18 cellular contexts compared by ENCODE assay signal in genomic region chr1:212692774-212693644, GRCh38. TPM values are rescaled to one million over a fixed set of nuclear protein-coding genes. Genes with fewer than 3 reads are reported as not detected.
DNase-seq lines count a peak whose midpoint lies in the region; ATAC-seq and TF ChIP-seq lines count a peak whose summit lies in the region.
"Had no signal": no experiment of that assay in that cellular context is flagged by ENCODE, and none has a peak within 500 bp of the region (broad histone marks: within the 10 kb centered on the region; RNA-seq: fewer than 3 reads in every experiment).

No MANE protein-coding gene starts in this region.

- WGBS in spleen, 5 donors: 91 to 94% (median 92%) methylated on average over 9 of the region's 9 CpGs

- H3K36me3 Mint-ChIP-seq in WTC11: no peaks in the 10 kb centered on the region
- H3K36me3 Mint-ChIP-seq in activated naive CD4-positive, alpha-beta T cell treated with anti-CD3 and anti-CD28 coated beads for 36 hours (ENCODE audit: low read depth): peaks cover 10% of the 10 kb centered on the region

- POLR2A ChIA-PET in HEK293T (lab: Yijun Ruan, JAX): no interaction called here
- POLR2A ChIA-PET in WTC11 (lab: Charles Lee): interaction anchor here (0.6 kb wide), 1 partner anchor 138 kb away, joined by 4 read pairs; no protein-coding TSS in a partner anchor

- peaks cover 0 to 14% (median 0%) of the 10 kb centered on the region in 6 donors for H3K36me3 ChIP-seq in spleen
- H3K36me3 ChIP-seq: esophagus muscularis mucosa had no signal

- H3K4me3 ChIP-seq in spleen: no peak overlapping the region
- H3K4me3 ChIP-seq: esophagus muscularis mucosa, psoas muscle had no signal

- H3K27me3 Mint-ChIP-seq in WTC11 (ENCODE audit: low read depth): peaks cover 24% of the 10 kb centered on the region
- peaks cover 2% of the 10 kb centered on the region for H3K27me3 Mint-ChIP-seq in activated naive CD4-positive, alpha-beta T cell treated with anti-CD3 and anti-CD28 coated beads for 36 hours (ENCODE audit: low read depth)
- H3K27me3 Mint-ChIP-seq: stimulated activated naive CD8-positive, alpha-beta T cell treated with anti-CD3 and anti-CD28 coated beads, Interleukin-15, amount 100 ng/mL, for 72 hours had no signal

- TF ChIP-seq POLR2A in spleen (IDR thresholded peaks at IDR 0.05): no peak

- peaks cover 10% of the 10 kb centered on the region for H3K4me1 Mint-ChIP-seq in WTC11
- H3K4me1 Mint-ChIP-seq in activated naive CD4-positive, alpha-beta T cell treated with anti-CD3 and anti-CD28 coated beads for 36 hours (ENCODE audit: low read depth): peaks cover 12% of the 10 kb centered on the region

- H3K9me3 Mint-ChIP-seq in WTC11: no peaks in the 10 kb centered on the region
- no peaks in the 10 kb centered on the region for H3K9me3 Mint-ChIP-seq in activated naive CD4-positive, alpha-beta T cell treated with anti-CD3 and anti-CD28 coated beads for 36 hours
- H3K9me3 Mint-ChIP-seq: activated B cell treated with CpG ODN at 0.5 μM for 24 hours; dendritic cell treated with granulocyte-macrophage colony-stimulating factor and Interleukin-4, amounts not matched to agents 40 ng/mL and 50 ng/mL, for 4 days; naive thymus-derived CD4-positive, alpha-beta T cell; stimulated activated naive CD8-positive, alpha-beta T cell treated with anti-CD3 and anti-CD28 coated beads, Interleukin-15, amount 100 ng/mL, for 72 hours had no signal

- H3K4me3 Mint-ChIP-seq in WTC11: no peak overlapping the region
- H3K4me3 Mint-ChIP-seq in activated naive CD4-positive, alpha-beta T cell treated with anti-CD3 and anti-CD28 coated beads for 36 hours: no peak overlapping the region
- H3K4me3 Mint-ChIP-seq: activated B cell treated with CpG ODN at 0.5 μM for 24 hours; dendritic cell treated with granulocyte-macrophage colony-stimulating factor and Interleukin-4, amounts not matched to agents 40 ng/mL and 50 ng/mL, for 4 days; naive thymus-derived CD4-positive, alpha-beta T cell had no signal

- H3K4me1 ChIP-seq in foreskin keratinocyte (no peaks in the 10 kb centered on the region), spleen (peaks cover 1 to 25% (median 7%) of the 10 kb centered on the region in 6 donors)
- H3K4me1 ChIP-seq: esophagus muscularis mucosa, psoas muscle had no signal

- CTCF ChIA-PET in HEK293T (lab: Yijun Ruan, JAX) (no interaction called here), WTC11 (lab: Charles Lee) (interaction anchor here (1.6 to 2.8 kb wide), 3 partner anchors 8 to 216 kb away, joined by 3 to 14 read pairs (median 6); no protein-coding TSS in a partner anchor)
- CTCF ChIA-PET in activated naive CD4-positive, alpha-beta T cell treated with anti-CD3 and anti-CD28 coated beads for 36 hours (lab: Charles Lee): interaction anchor here (2.4 kb wide), 1 partner anchor 28 kb away, joined by 5 read pairs; no protein-coding TSS in a partner anchor

- ATAC-seq in WTC11 (peak; percentile 55; the same call in 1 of the 2 replicates), foreskin keratinocyte (peak; percentile 94)
- ATAC-seq: naive thymus-derived CD4-positive, alpha-beta T cell; Panc1; psoas muscle; stimulated activated naive CD8-positive, alpha-beta T cell treated with anti-CD3 and anti-CD28 coated beads, Interleukin-15, amount 100 ng/mL, for 72 hours had no signal

- peak; percentile 85 for DNase-seq in AG08395 (ENCODE audit: low spot score)
- peak; percentile 6 for DNase-seq in HEK293T (ENCODE audit: extremely low spot score)
- DNase-seq in WTC11 (ENCODE audit: low spot score): no peak
- DNase-seq in foreskin keratinocyte: peak; percentile 35 to 81
- no peak for DNase-seq in ureter (ENCODE audit: low spot score)
- DNase-seq in spleen: no peak
- DNase-seq in activated naive CD4-positive, alpha-beta T cell treated with anti-CD3 and anti-CD28 coated beads for 36 hours: no peak
- DNase-seq in GM10266 (ENCODE audit: extremely low spot score): no peak
- DNase-seq: activated B cell treated with CpG ODN at 0.5 μM for 24 hours; activated naive CD4-positive, alpha-beta T cell; naive thymus-derived CD4-positive, alpha-beta T cell; NCI-H1930; NCI-H510A treated with DMSO at 0.1 percent for 48 hours; psoas muscle; stimulated activated naive CD8-positive, alpha-beta T cell treated with anti-CD3 and anti-CD28 coated beads, Interleukin-15, amount 100 ng/mL, for 72 hours had no signal

- H3K27me3 ChIP-seq in foreskin keratinocyte: peaks cover 79% of the 10 kb centered on the region
- peaks cover 0 to 9% (median 0%) of the 10 kb centered on the region in 7 donors for H3K27me3 ChIP-seq in spleen (replicated peaks in 1 of 7)
- H3K27me3 ChIP-seq: esophagus muscularis mucosa had no signal

- intact Hi-C loops in spleen (cut with DNase I; ENCODE audit: low total_unique reads): no loop called here
- intact Hi-C loops in activated naive CD4-positive, alpha-beta T cell treated with anti-CD3 and anti-CD28 coated beads for 36 hours (cut with micrococcal nuclease): no loop called here

- no peak overlapping the region for H3K27ac Mint-ChIP-seq in WTC11
- H3K27ac Mint-ChIP-seq in activated naive CD4-positive, alpha-beta T cell treated with anti-CD3 and anti-CD28 coated beads for 36 hours: no peak overlapping the region
- H3K27ac Mint-ChIP-seq: activated B cell treated with CpG ODN at 0.5 μM for 24 hours; dendritic cell treated with granulocyte-macrophage colony-stimulating factor and Interleukin-4, amounts not matched to agents 40 ng/mL and 50 ng/mL, for 4 days had no signal

- TF ChIP-seq CTCF in WTC11 (IDR thresholded peaks at IDR 0.05) (no peak), foreskin keratinocyte (conservative IDR thresholded peaks at IDR 0.05) (no peak), spleen (IDR thresholded peaks at IDR 0.05 in 8 of 11, conservative IDR thresholded peaks at IDR 0.05 in 3 of 11) (no peak), GM10266 (IDR thresholded peaks at IDR 0.05; ENCODE audit: control insufficient read depth, insufficient read depth, low read depth, missing control alignments) (no peak)

- H3K27ac ChIP-seq in foreskin keratinocyte: no peak overlapping the region
- H3K27ac ChIP-seq in spleen: no peak overlapping the region
- H3K27ac ChIP-seq: esophagus muscularis mucosa, psoas muscle had no signal

- H3K9me3 ChIP-seq in spleen: no peaks in the 10 kb centered on the region
- H3K9me3 ChIP-seq: esophagus muscularis mucosa, psoas muscle had no signal

TF ChIP-seq in HEK293T, 16 proteins besides CTCF, POLR2A, EP300 and RAD21 (continues in another document):
- no peak for TF ChIP-seq ZNF384 (IDR thresholded peaks at IDR 0.05)
- no peak for TF ChIP-seq FOXK2 (IDR thresholded peaks at IDR 0.05)
- no peak for TF ChIP-seq FOXM1 (IDR thresholded peaks at IDR 0.05; ENCODE audit: borderline replicate concordance)
- no peak for TF ChIP-seq PKNOX1 (IDR thresholded peaks at IDR 0.05)
- TF ChIP-seq NFRKB (IDR thresholded peaks at IDR 0.05): no peak
- TF ChIP-seq ARNT (IDR thresholded peaks at IDR 0.05): no peak
- no peak for TF ChIP-seq TARDBP (IDR thresholded peaks at IDR 0.05)
- no peak for TF ChIP-seq SP1 (IDR thresholded peaks at IDR 0.05)
- TF ChIP-seq L3MBTL2 (conservative IDR thresholded peaks at IDR 0.05): no peak
- TF ChIP-seq SUZ12 (IDR thresholded peaks at IDR 0.05): no peak
- TF ChIP-seq HDGF (IDR thresholded peaks at IDR 0.05; ENCODE audit: borderline replicate concordance): no peak
- TF ChIP-seq LEF1 (IDR thresholded peaks at IDR 0.05; ENCODE audit: borderline replicate concordance): no peak
- TF ChIP-seq BHLHE40 (IDR thresholded peaks at IDR 0.05; ENCODE audit: borderline replicate concordance): no peak
- TF ChIP-seq FOXA1 (IDR thresholded peaks at IDR 0.05): no peak
- no peak for TF ChIP-seq ELF4 (IDR thresholded peaks at IDR 0.05)

TF ChIP-seq in WTC11, 78 proteins besides CTCF, POLR2A, EP300 and RAD21 (continues in another document):
- TF ChIP-seq RORB (CRISPR knock-in tag; IDR thresholded peaks at IDR 0.05) (no peak), SMAD3 (CRISPR knock-in tag; IDR thresholded peaks at IDR 0.05; ENCODE audit: borderline replicate concordance) (no peak), TCF7 (CRISPR knock-in tag; IDR thresholded peaks at IDR 0.05; ENCODE audit: low read depth) (no peak), HMGXB4 (CRISPR knock-in tag; IDR thresholded peaks at IDR 0.05) (no peak)

RNA-seq across cellular contexts. Expression of gene BATF3, which starts 6.6 kb away (rescaled TPM):
- total RNA-seq in WTC11 (2021) (3.9 to 6.1 TPM (median 3.9 TPM) in 3 replicates), foreskin keratinocyte (0.35 and 0.37 TPM in 2 replicates), ureter (3.5 TPM), spleen (10 to 100 TPM; 10.8 to 34.0 (median 14.1) TPM)
- polyA plus RNA-seq in foreskin keratinocyte (0.38 and 0.53 TPM in 2 replicates), spleen (10 to 100 TPM; 11.3 to 23.3 (median 12.3) TPM)
- 10 to 100 TPM; 26.7 to 27.1 TPM for total RNA-seq in activated naive CD4-positive, alpha-beta T cell treated with anti-CD3 and anti-CD28 coated beads for 36 hours

Comparison
In these comparisons a context has a peak if more than half of its experiments do, and no peak if none do; other contexts are left out.
1. DNase-seq: peak in AG08395 (single experiment), HEK293T (single experiment) and foreskin keratinocyte (2 of 2); none in WTC11 (single experiment), ureter (single experiment), spleen (single experiment), activated naive CD4-positive, alpha-beta T cell treated with anti-CD3 and anti-CD28 coated beads for 36 hours (single experiment) and GM10266 (single experiment).